In genomic region chr19:6730153-6730804, GRCh38 we compare ENCODE assay signal across 10 cellular contexts. TPM values are rescaled to one million over a fixed set of nuclear protein-coding genes. Genes with fewer than 3 reads are reported as not detected.
A peak's percentile ranks its signal among the peaks of the same experiment; 100 is the strongest.
DNase-seq lines count a peak whose midpoint lies in the region; ATAC-seq and TF ChIP-seq lines count a peak whose summit lies in the region.
"Had no signal": no experiment of that assay in that cellular context is flagged by ENCODE, and none has a peak within 500 bp of the region (broad histone marks: within the 10 kb centered on the region; RNA-seq: fewer than 3 reads in every experiment).

No MANE protein-coding gene starts in this region.

- no peaks in the 10 kb centered on the region for H3K36me3 ChIP-seq in A673 (ENCODE audit: insufficient read depth, low read length, poor library complexity, severe bottlenecking)
- peaks cover 0 to 8% of the 10 kb centered on the region in 2 donors for H3K36me3 ChIP-seq in body of pancreas (replicated peaks in 1 of 2; ENCODE audit: insufficient read depth in 1 of 2, low read depth in 2 of 2)
- H3K36me3 ChIP-seq in mucosa of stomach (ENCODE audit: control insufficient read depth, insufficient read depth, low read length): peaks cover 7% of the 10 kb centered on the region
- H3K36me3 ChIP-seq in MG63: no peaks in the 10 kb centered on the region

- CTCF ChIA-PET in A673 (lab: Charles Lee): no interaction called here

- intact Hi-C loops in A673 (cut with micrococcal nuclease; ENCODE audit: unreplicated experiment): no loop called here
- intact Hi-C loops in body of pancreas (cut with DNase I): no loop called here

- H3K4me1 ChIP-seq in A673 (ENCODE audit: insufficient read depth, low read length, poor library complexity, severe bottlenecking) (peaks cover 3% of the 10 kb centered on the region), body of pancreas (peaks cover 37% of the 10 kb centered on the region), mucosa of stomach (ENCODE audit: control insufficient read depth, insufficient read depth, low read length) (peaks cover 32% of the 10 kb centered on the region)

- TF ChIP-seq POLR2A in NB4 (IDR thresholded peaks at IDR 0.05; ENCODE audit: extremely low read depth, insufficient read length) (no peak), body of pancreas (IDR thresholded peaks at IDR 0.05) (peak in 1 of 3 donors; percentile 51)

- H3K9ac ChIP-seq in mucosa of stomach (ENCODE audit: low read length): peak overlapping the region; percentile 51

- H3K27ac ChIP-seq in A673 (ENCODE audit: low read depth, low read length, poor library complexity, severe bottlenecking): no peak overlapping the region
- H3K27ac ChIP-seq in body of pancreas: peak overlapping the region in 2 of 4 donors; percentile 69 to 86

- H3K9me3 ChIP-seq in A673 (ENCODE audit: low read depth, low read length, poor library complexity, severe bottlenecking) (no peaks in the 10 kb centered on the region), body of pancreas (no peaks in the 10 kb centered on the region), mucosa of stomach (ENCODE audit: control insufficient read depth, low read length) (no peaks in the 10 kb centered on the region), MG63 (no peaks in the 10 kb centered on the region)
- H3K9me3 ChIP-seq: neutrophil had no signal

- POLR2A ChIA-PET in A673 (lab: Charles Lee; ENCODE audit: low non-redundant PET): interaction anchor here (0.7 kb wide), 1 partner anchor 26 kb away, joined by 4 read pairs; no protein-coding TSS in a partner anchor

- peak; percentile 73 for ATAC-seq in body of pancreas
- no peak for ATAC-seq in GM18511 (IDR thresholded peaks at IDR 0.05; ENCODE audit: unreplicated experiment)
- ATAC-seq in HG03280 (IDR thresholded peaks at IDR 0.05; ENCODE audit: unreplicated experiment): no peak
- no peak for ATAC-seq in GM18520 (IDR thresholded peaks at IDR 0.05; ENCODE audit: unreplicated experiment)

- TF ChIP-seq CTCF in A673 (conservative IDR thresholded peaks at IDR 0.05; ENCODE audit: low read depth, low read length) (no peak), NB4 (IDR thresholded peaks at IDR 0.05; ENCODE audit: low read depth, low read length) (no peak), body of pancreas (IDR thresholded peaks at IDR 0.05) (no peak)

- no peak overlapping the region for H3K4me3 ChIP-seq in A673 (ENCODE audit: low read depth, low read length, poor library complexity, severe bottlenecking)
- no peak overlapping the region for H3K4me3 ChIP-seq in NB4 (ENCODE audit: low read depth, low read length)
- no peak overlapping the region for H3K4me3 ChIP-seq in body of pancreas
- peak overlapping the region; percentile 44 for H3K4me3 ChIP-seq in mucosa of stomach (ENCODE audit: low read length)
- no peak overlapping the region for H3K4me3 ChIP-seq in MG63

- peak; percentile 62 for DNase-seq in A673 (ENCODE audit: low spot score)
- DNase-seq in NB4 (ENCODE audit: low read depth): peak; percentile 37
- peak; percentile 78 to 93 (median 84) for DNase-seq in body of pancreas
- DNase-seq in MG63: no peak

- 59 to 61% methylated on average over 21 to 25 of the region's 27 CpGs for WGBS in body of pancreas, 2 donors

- BruUV-seq in A673 (replicated peaks; lab: Mats Ljungman, UMichigan): no TSS peak

- no peaks in the 10 kb centered on the region for H3K27me3 ChIP-seq in A673 (replicated peaks; ENCODE audit: insufficient read depth, low read depth, low read length, poor library complexity)
- H3K27me3 ChIP-seq in body of pancreas: no peaks in the 10 kb centered on the region
- H3K27me3 ChIP-seq in mucosa of stomach (ENCODE audit: control insufficient read depth, insufficient read depth, low read length): no peaks in the 10 kb centered on the region
- H3K27me3 ChIP-seq in MG63: no peaks in the 10 kb centered on the region
- H3K27me3 ChIP-seq: neutrophil had no signal

RNA-seq across cellular contexts. Expression of gene GPR108, which starts 7.1 kb away (rescaled TPM):
- total RNA-seq in A673 (2021) (36.4 and 37.4 TPM in 2 replicates), body of pancreas (10 to 100 TPM; 68.2 to 75.8 TPM)
- total RNA-seq in MG63 (2014; rRNA removed; shearing (Covaris generic); ENCODE audit: low replicate concordance): 39.4 and 78.1 TPM in 2 replicates

RNA-seq across cellular contexts. Expression of gene TRIP10, which starts 9.2 kb away (rescaled TPM):
- total RNA-seq in A673 (2021) (70.2 and 79.2 TPM in 2 replicates), body of pancreas (10 to 100 TPM; 23.1 to 31.9 TPM)
- total RNA-seq in MG63 (2014; rRNA removed; shearing (Covaris generic); ENCODE audit: low replicate concordance): 37.2 and 58.3 TPM in 2 replicates

RNA-seq across cellular contexts. Expression of gene C3, which starts 9.8 kb away (rescaled TPM):
- total RNA-seq in A673 (2021): 1.8 TPM in 2 replicates
- total RNA-seq in body of pancreas: 100 to 1,000 TPM; 320 to 382 TPM
- 2.2 and 7.5 TPM in 2 replicates for total RNA-seq in MG63 (2014; rRNA removed; shearing (Covaris generic); ENCODE audit: low replicate concordance)

RNA-seq across cellular contexts. Expression of gene SH2D3A, which starts 37.0 kb away (rescaled TPM):
- 0.95 and 1.7 TPM in 2 replicates for total RNA-seq in A673 (2021)
- 10 to 100 TPM; 18.4 to 60.0 TPM for total RNA-seq in body of pancreas
- total RNA-seq in MG63 (2014; rRNA removed; shearing (Covaris generic); ENCODE audit: low replicate concordance): not detected in 2 replicates
- total RNA-seq: LHCN-M2 had no signal

RNA-seq across cellular contexts. Expression of gene VAV1, which starts 42.2 kb away (rescaled TPM):
- 51.6 and 54.9 TPM in 2 replicates for total RNA-seq in A673 (2021)
- 1 to 10 TPM; 1.3 to 5.6 TPM for total RNA-seq in body of pancreas
- 0.63 TPM in 1 of 2 replicates, not detected in the other for total RNA-seq in MG63 (2014; rRNA removed; shearing (Covaris generic); ENCODE audit: low replicate concordance)
- total RNA-seq: LHCN-M2 had no signal

Comparison
In these comparisons a context has a peak if more than half of its experiments do, and no peak if none do; other contexts are left out.
1. RNA of gene C3, which starts 9.8 kb away (total RNA-seq): 320 to 382 TPM in body of pancreas; 2.2 to 7.5 TPM in MG63 and 1.8 TPM in A673; every median in the first group is over 10 times any median in the second.